Comparison of ENCODE assay signal across 8 cellular contexts in the genomic region with DNA sequence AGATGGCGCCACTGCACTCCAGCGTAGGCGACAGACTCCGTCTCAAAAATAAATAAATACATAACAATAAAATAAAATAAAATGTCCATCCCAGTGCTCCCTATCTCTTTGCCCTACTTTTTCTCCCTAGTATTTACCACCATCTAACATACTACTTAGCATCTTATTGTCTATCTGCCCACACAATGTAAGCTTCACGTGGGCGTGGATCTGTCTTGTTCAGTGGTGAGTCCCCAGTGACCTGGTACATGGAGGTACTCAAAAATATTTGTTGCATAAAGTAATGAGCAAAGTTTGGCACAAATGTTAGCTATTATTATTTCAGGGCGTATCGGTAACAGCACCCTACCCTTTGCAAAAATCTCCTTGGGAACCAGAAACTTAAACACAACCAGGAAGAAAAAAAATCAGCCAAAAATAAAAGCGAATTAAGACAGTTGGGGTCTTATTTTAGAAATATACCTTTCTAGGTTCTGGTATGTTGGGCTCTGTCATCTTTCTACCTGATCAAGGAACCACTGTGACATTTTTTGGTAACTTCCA. TPM values are rescaled to one million over a fixed set of nuclear protein-coding genes. Genes with fewer than 3 reads are reported as not detected.
DNase-seq lines count a peak whose midpoint lies in the region; ATAC-seq, FAIRE-seq and TF ChIP-seq lines count a peak whose summit lies in the region.

No MANE protein-coding gene starts in this region.

- peaks cover 32% of the 10 kb centered on the region for H3K27me3 Mint-ChIP-seq in nephron progenitor cell (ENCODE audit: low read depth, poor library complexity)

- H3K4me1 ChIP-seq in BLaER1 treated with 17β-estradiol and CSF1 and Interleukin-3, amounts not matched to agents 10 nM and 100 nM, result peaks cover 18 to 33% (median 23%) of the 10 kb centered on the region in 10 experiments

- ATAC-seq in HG02610 (IDR thresholded peaks at IDR 0.05; ENCODE audit: unreplicated experiment) (no peak), HG03432 (IDR thresholded peaks at IDR 0.05; ENCODE audit: unreplicated experiment) (no peak), GM18505 (IDR thresholded peaks at IDR 0.05; ENCODE audit: unreplicated experiment) (no peak)

- peak overlapping the region; percentile 81 to 97 (median 93) for H3K4me3 ChIP-seq in BLaER1 treated with 17β-estradiol and CSF1 and Interleukin-3, amounts not matched to agents 10 nM and 100 nM
- peak overlapping the region; percentile 77 for H3K4me3 ChIP-seq in NB4 (ENCODE audit: low read depth, low read length)

- H3K27ac ChIP-seq in BLaER1 treated with 17β-estradiol and CSF1 and Interleukin-3, amounts not matched to agents 10 nM and 100 nM, result peak overlapping the region; percentile 70 to 88 (median 81); a peak in 21 of 22 replicates

- peak overlapping the region; percentile 86 to 95 (median 91) for H3K9ac ChIP-seq in BLaER1 treated with 17β-estradiol and CSF1 and Interleukin-3, amounts not matched to agents 10 nM and 100 nM

- no peaks in the 10 kb centered on the region for H3K27me3 ChIP-seq in BLaER1 treated with 17β-estradiol and CSF1 and Interleukin-3, amounts not matched to agents 10 nM and 100 nM

- H3K36me3 ChIP-seq in BLaER1 treated with 17β-estradiol and CSF1 and Interleukin-3, amounts not matched to agents 10 nM and 100 nM, result peaks cover 0 to 7% (median 0%) of the 10 kb centered on the region in 11 experiments; a peak in 1 of 22 replicates

- peak overlapping the region; percentile 75 to 92 (median 87) for H3K4me2 ChIP-seq in BLaER1 treated with 17β-estradiol and CSF1 and Interleukin-3, amounts not matched to agents 10 nM and 100 nM

- H3K4me1 Mint-ChIP-seq in nephron progenitor cell, result peaks cover 12% of the 10 kb centered on the region

- H3K9me3 Mint-ChIP-seq in nephron progenitor cell, result no peaks in the 10 kb centered on the region

- no peak for FAIRE-seq in H54 (lab: Jason Lieb, UNC)

- TF ChIP-seq POLR2A in NB4 (IDR thresholded peaks at IDR 0.05; ENCODE audit: extremely low read depth, insufficient read length) (no peak), H54 (IDR thresholded peaks at IDR 0.05; ENCODE audit: low read depth, low read length) (no peak), GM18505 (IDR thresholded peaks at IDR 0.05; ENCODE audit: borderline replicate concordance, extremely low read depth, insufficient read depth, insufficient read length) (no peak)

- H3K9me3 ChIP-seq in BLaER1 treated with 17β-estradiol and CSF1 and Interleukin-3, amounts not matched to agents 10 nM and 100 nM (replicated peaks in 1 of 11), result no peaks in the 10 kb centered on the region

- peaks cover 0 to 37% (median 13%) of the 10 kb centered on the region in 11 experiments; a peak in 15 of 22 replicates for H4K20me1 ChIP-seq in BLaER1 treated with 17β-estradiol and CSF1 and Interleukin-3, amounts not matched to agents 10 nM and 100 nM

- peak; percentile 31 for DNase-seq in NB4 (ENCODE audit: low read depth)
- DNase-seq in dermis blood vessel endothelial cell, result peak; percentile 11
- no peak for DNase-seq in nephron progenitor cell
- DNase-seq in H54 (ENCODE audit: insufficient read length, low spot score), result no peak

- peak overlapping the region; percentile 75 for H3K4me3 Mint-ChIP-seq in nephron progenitor cell

- no peaks in the 10 kb centered on the region for H3K36me3 Mint-ChIP-seq in nephron progenitor cell (ENCODE audit: low read depth)

- H3K27ac Mint-ChIP-seq in nephron progenitor cell, result no peak overlapping the region

- TF ChIP-seq CTCF in NB4 (IDR thresholded peaks at IDR 0.05; ENCODE audit: low read depth, low read length), result no peak
- no peak for TF ChIP-seq CTCF in nephron progenitor cell (IDR thresholded peaks at IDR 0.05)

RNA-seq across cellular contexts. Expression of a gene that starts 0.5 kb away (rescaled TPM):
- 11.6 and 15.7 TPM in 2 replicates for total RNA-seq in dermis blood vessel endothelial cell

RNA-seq across cellular contexts. Expression of a gene that starts 17.5 kb away (rescaled TPM):
- total RNA-seq in dermis blood vessel endothelial cell, result 8.5 and 10.6 TPM in 2 replicates

Comparison
In these comparisons a context has a peak if more than half of its experiments do, and no peak if none do; other contexts are left out.
1. DNase-seq: peak in NB4 (single experiment) and dermis blood vessel endothelial cell (single experiment); none in nephron progenitor cell (single experiment) and H54 (single experiment).